In the genomic region with DNA sequence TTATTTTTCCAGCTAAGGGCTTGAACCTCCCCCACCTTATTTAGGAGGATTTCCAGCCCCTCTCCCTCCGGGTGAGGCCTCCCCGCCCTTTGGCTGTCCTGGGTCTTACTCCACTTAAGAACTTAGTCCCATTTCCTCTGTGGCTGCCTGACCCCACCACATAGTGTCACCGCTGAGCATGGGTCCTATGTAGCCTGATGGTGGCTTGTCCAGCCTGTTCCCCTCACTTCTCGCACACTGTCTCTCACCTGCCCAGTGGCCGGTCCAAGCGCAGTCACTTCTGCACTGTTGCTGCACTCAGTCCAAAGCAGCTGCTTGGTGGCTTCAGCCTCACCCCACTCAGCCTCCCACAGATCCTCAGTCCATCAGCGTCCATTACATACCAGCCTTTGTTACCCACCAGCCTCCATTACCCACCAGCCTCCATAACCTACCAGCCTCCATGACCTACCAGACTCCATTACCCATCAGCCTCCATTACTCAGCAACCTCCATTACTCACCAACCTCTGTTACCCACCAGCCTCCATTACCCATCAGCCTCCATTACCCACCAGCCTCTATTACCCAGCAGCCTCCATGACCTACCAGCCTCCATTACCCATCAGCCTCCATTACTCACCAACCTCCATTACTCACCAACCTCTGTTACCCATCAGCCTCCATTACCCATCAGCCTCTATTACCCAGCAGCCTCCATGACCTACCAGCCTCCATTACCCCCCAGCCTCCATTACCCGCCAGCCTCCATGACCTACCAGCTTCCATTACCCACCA, we compare ENCODE assay signal across 1 cellular context.
A peak's percentile ranks its signal among the peaks of the same experiment; 100 is the strongest.
TF ChIP-seq lines count a peak whose summit lies in the region.

No MANE protein-coding gene starts in this region.

TF ChIP-seq in GM12878, 131 proteins besides CTCF, POLR2A, EP300 and RAD21:
- TF ChIP-seq NR2C1 (IDR thresholded peaks at IDR 0.05) (no peak), ZSCAN29 (IDR thresholded peaks at IDR 0.05) (no peak)
- TF ChIP-seq, protein P1, sequence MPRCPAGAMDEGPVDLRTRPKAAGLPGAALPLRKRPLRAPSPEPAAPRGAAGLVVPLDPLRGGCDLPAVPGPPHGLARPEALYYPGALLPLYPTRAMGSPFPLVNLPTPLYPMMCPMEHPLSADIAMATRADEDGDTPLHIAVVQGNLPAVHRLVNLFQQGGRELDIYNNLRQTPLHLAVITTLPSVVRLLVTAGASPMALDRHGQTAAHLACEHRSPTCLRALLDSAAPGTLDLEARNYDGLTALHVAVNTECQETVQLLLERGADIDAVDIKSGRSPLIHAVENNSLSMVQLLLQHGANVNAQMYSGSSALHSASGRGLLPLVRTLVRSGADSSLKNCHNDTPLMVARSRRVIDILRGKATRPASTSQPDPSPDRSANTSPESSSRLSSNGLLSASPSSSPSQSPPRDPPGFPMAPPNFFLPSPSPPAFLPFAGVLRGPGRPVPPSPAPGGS (IDR thresholded peaks at IDR 0.05; ENCODE audit: borderline replicate concordance, insufficient read depth, low read depth, low read length, poor library complexity, severe bottlenecking), result peak; percentile 44
